In genomic region chr2:158997037-158997785, GRCh38 we compare ENCODE assay signal across 19 cellular contexts. TPM values are rescaled to one million over a fixed set of nuclear protein-coding genes. Genes with fewer than 3 reads are reported as not detected.
DNase-seq lines count a peak whose midpoint lies in the region; ATAC-seq and TF ChIP-seq lines count a peak whose summit lies in the region.
"Had no signal": no experiment of that assay in that cellular context is flagged by ENCODE, and none has a peak within 500 bp of the region (broad histone marks: within the 10 kb centered on the region; RNA-seq: fewer than 3 reads in every experiment).

No MANE protein-coding gene starts in this region.

- no peak overlapping the region for H3K4ac ChIP-seq in IMR-90 (ENCODE audit: low read depth, low read length)

- intact Hi-C loops in IMR-90 (cut with micrococcal nuclease) = no loop called here
- intact Hi-C loops in esophagus muscularis mucosa (cut with DNase I) = no loop called here
- intact Hi-C loops in upper lobe of right lung (cut with DNase I) = no loop called here

- H3K36me3 ChIP-seq in IMR-90 (ENCODE audit: control insufficient read depth, insufficient read depth, low read length) (no peaks in the 10 kb centered on the region; the same call in 1 of the 2 replicates), esophagus muscularis mucosa (no peaks in the 10 kb centered on the region), upper lobe of right lung (peaks cover 14% of the 10 kb centered on the region)
- H3K36me3 ChIP-seq: SJCRH30, WERI-Rb-1 had no signal

- H3K27ac Mint-ChIP-seq in nephron progenitor cell = peak overlapping the region; percentile 83

- no peak overlapping the region for H2BK5ac ChIP-seq in IMR-90 (ENCODE audit: low read depth, low read length, poor library complexity, severe bottlenecking)

- no peak overlapping the region for H4K5ac ChIP-seq in IMR-90 (ENCODE audit: low read depth, low read length)

- H3K4me3 Mint-ChIP-seq in nephron progenitor cell = peak overlapping the region; percentile 47

- peaks cover 35% of the 10 kb centered on the region for H3K9me1 ChIP-seq in IMR-90 (ENCODE audit: insufficient read depth, low read length)

- no peak overlapping the region for H2BK15ac ChIP-seq in IMR-90 (ENCODE audit: low read depth, low read length)

- H4K20me1 ChIP-seq in IMR-90 (ENCODE audit: insufficient read depth, low read length) = peaks cover 27% of the 10 kb centered on the region

- no peak overlapping the region for H3K23ac ChIP-seq in IMR-90 (ENCODE audit: low read depth, low read length)

- POLR2A ChIA-PET in IMR-90 (lab: Charles Lee; ENCODE audit: unreplicated experiment) = no interaction called here

- 57% methylated on average over 1 of the region's 4 CpGs; no CpG with 5 or more reads in 1 of the 2 experiments for WGBS in IMR-90 (ENCODE audit: extremely low coverage in 2 of 2, insufficient read length in 1 of 2), 2 experiments
- 65% methylated on average over 4 of the region's 4 CpGs for WGBS in esophagus muscularis mucosa

- no peak overlapping the region for H3K56ac ChIP-seq in IMR-90 (ENCODE audit: extremely low read depth, insufficient read depth, low read length)

- no peak for TF ChIP-seq RAD21 in IMR-90 (IDR thresholded peaks at IDR 0.05; ENCODE audit: low read length)

- no peak overlapping the region for H3K4me2 ChIP-seq in IMR-90 (ENCODE audit: low read depth, low read length)

- no peak overlapping the region for H3K9ac ChIP-seq in IMR-90 (ENCODE audit: low read depth, low read length)

- no peak overlapping the region for H2AK5ac ChIP-seq in IMR-90 (ENCODE audit: low read depth, low read length)

- no peaks in the 10 kb centered on the region for H3K9me3 ChIP-seq in IMR-90 (ENCODE audit: control insufficient read depth, insufficient read depth, low read length)
- no peaks in the 10 kb centered on the region for H3K9me3 ChIP-seq in esophagus muscularis mucosa
- H3K9me3 ChIP-seq in upper lobe of right lung = no peaks in the 10 kb centered on the region
- H3K9me3 ChIP-seq: SJCRH30 had no signal

- no peak overlapping the region for H4K91ac ChIP-seq in IMR-90 (ENCODE audit: insufficient read depth, low read depth, low read length)

- no peak overlapping the region for H3K18ac ChIP-seq in IMR-90 (ENCODE audit: low read depth, low read length)

- TF ChIP-seq POLR2A in IMR-90 (IDR thresholded peaks at IDR 0.05; ENCODE audit: low read depth, low read length) (no peak), esophagus muscularis mucosa (IDR thresholded peaks at IDR 0.05; ENCODE audit: low read depth) (no peak)

- CTCF ChIA-PET in IMR-90 (lab: Yijun Ruan, JAX) = interaction anchor here (1.0 to 1.2 kb wide), 2 partner anchors 29 to 122 kb away, joined by 3 to 4 read pairs; partner anchors contain the start of gene TANC1

- H3K36me3 Mint-ChIP-seq in nephron progenitor cell (ENCODE audit: low read depth) = peaks cover 14% of the 10 kb centered on the region

- H4K8ac ChIP-seq in IMR-90 (ENCODE audit: low read depth in 2 of 2, low read length in 2 of 2) = no peak overlapping the region

- H3K27me3 Mint-ChIP-seq in nephron progenitor cell (ENCODE audit: low read depth, poor library complexity) = no peaks in the 10 kb centered on the region

- H3K14ac ChIP-seq in IMR-90 (replicated peaks; ENCODE audit: low read depth, low read length) = 0 out of 2 replicates have a peak overlapping the region, but pooled peaks have one; percentile 3

- dilution Hi-C loops in IMR-90 (cut with HindIII; ENCODE audit: low sequenced_read_pairs, unreplicated experiment) = no loop called here

- no peak for TF ChIP-seq EP300 in esophagus muscularis mucosa (IDR thresholded peaks at IDR 0.05)

- H3K27me3 ChIP-seq in IMR-90 (ENCODE audit: control insufficient read depth, insufficient read depth, low read length) (no peaks in the 10 kb centered on the region), esophagus muscularis mucosa (no peaks in the 10 kb centered on the region), upper lobe of right lung (no peaks in the 10 kb centered on the region)
- H3K27me3 ChIP-seq: SJCRH30 had no signal

- ATAC-seq in IMR-90 (ENCODE audit: low read depth) = no peak
- ATAC-seq in upper lobe of right lung = no peak
- ATAC-seq: right cardiac atrium had no signal

- no peak overlapping the region for H2BK120ac ChIP-seq in IMR-90 (ENCODE audit: low read depth, low read length)

- in situ Hi-C loops in IMR-90 (cut with MboI; ENCODE audit: low sequenced_read_pairs) = no loop called here

- no peak overlapping the region for H2BK20ac ChIP-seq in IMR-90 (ENCODE audit: low read depth, low read length)

- H3K4me1 ChIP-seq in IMR-90 (ENCODE audit: control insufficient read depth, insufficient read depth, low read length) = peaks cover 20% of the 10 kb centered on the region
- peaks cover 45 to 65% (median 59%) of the 10 kb centered on the region in 4 donors for H3K4me1 ChIP-seq in esophagus muscularis mucosa
- peaks cover 39% of the 10 kb centered on the region for H3K4me1 ChIP-seq in upper lobe of right lung

- H3K9me3 Mint-ChIP-seq in nephron progenitor cell = no peaks in the 10 kb centered on the region

- H3K4me1 Mint-ChIP-seq in nephron progenitor cell = peaks cover 12% of the 10 kb centered on the region

- H2AK9ac ChIP-seq in IMR-90 (replicated peaks; ENCODE audit: low read depth, low read length, poor library complexity) = no peak overlapping the region

- H2AFZ ChIP-seq in IMR-90 (replicated peaks; ENCODE audit: low read length, poor library complexity) = no peak overlapping the region

- peaks cover 39 to 82% of the 10 kb centered on the region in 2 experiments for H3K79me1 ChIP-seq in IMR-90 (ENCODE audit: low read depth in 1 of 2, low read length in 2 of 2)

- no TSS peak for BruUV-seq in IMR-90 (replicated peaks; lab: Mats Ljungman, UMichigan)

- no peak overlapping the region for H3K4me3 ChIP-seq in IMR-90 (ENCODE audit: insufficient read depth, low read depth, low read length)
- no peak overlapping the region for H3K4me3 ChIP-seq in choroid plexus epithelial cell (ENCODE audit: low read depth, low read length)
- H3K4me3 ChIP-seq in esophagus muscularis mucosa = no peak overlapping the region
- H3K4me3 ChIP-seq in upper lobe of right lung = no peak overlapping the region
- H3K4me3 ChIP-seq: SJCRH30 had no signal

- no peak for TF ChIP-seq CTCF in IMR-90 (conservative IDR thresholded peaks at IDR 0.05; ENCODE audit: low read depth, low read length)
- TF ChIP-seq CTCF in choroid plexus epithelial cell (conservative IDR thresholded peaks at IDR 0.05; ENCODE audit: low read depth, low read length) = no peak
- TF ChIP-seq CTCF in nephron progenitor cell (IDR thresholded peaks at IDR 0.05) = no peak
- no peak for TF ChIP-seq CTCF in esophagus muscularis mucosa (IDR thresholded peaks at IDR 0.05)
- TF ChIP-seq CTCF in upper lobe of right lung (IDR thresholded peaks at IDR 0.05) = no peak

- no peak for DNase-seq in IMR-90
- peak; percentile 61 for DNase-seq in NOMO-1 treated with DMSO at 0.1 percent for 48 hours (lab: John Stamatoyannopoulos, UW; ENCODE audit: unreplicated experiment)
- DNase-seq in choroid plexus epithelial cell (ENCODE audit: low read depth) = peak; percentile 37
- no peak for DNase-seq in nephron progenitor cell
- DNase-seq in NCI-H187 (lab: John Stamatoyannopoulos, UW) = no peak
- no peak for DNase-seq in esophagus muscularis mucosa (ENCODE audit: extremely low spot score)
- DNase-seq in upper lobe of right lung = no peak
- DNase-seq: activated CD8-positive, alpha-beta memory T cell treated with anti-CD3 and anti-CD28 coated beads, Interleukin-2, amount 50 U/mL, for 48 hours; activated gamma-delta T cell; COR-L47; effector CD4-positive, alpha-beta T cell; head of caudate nucleus; NCI-H1694; NCI-H446 treated with DMSO at 0.1 percent for 48 hours; right cardiac atrium; SJCRH30; stimulated activated CD4-positive, alpha-beta T cell treated with anti-CD3 and anti-CD28 coated beads, Interleukin-15, amount 100 ng/mL, for 24 hours; T-helper 2 cell; WERI-Rb-1 had no signal

- H3K27ac ChIP-seq in IMR-90 (ENCODE audit: insufficient read depth, low read length) = no peak overlapping the region
- no peak overlapping the region for H3K27ac ChIP-seq in esophagus muscularis mucosa (replicated peaks in 1 of 4)
- no peak overlapping the region for H3K27ac ChIP-seq in upper lobe of right lung
- H3K27ac ChIP-seq: SJCRH30, WERI-Rb-1 had no signal

TF ChIP-seq in IMR-90, 13 proteins besides CTCF, POLR2A, EP300 and RAD21 (continues in another document):
- TF ChIP-seq MAFK (IDR thresholded peaks at IDR 0.05; ENCODE audit: low read depth, low read length) (no peak), CEBPB (IDR thresholded peaks at IDR 0.05; ENCODE audit: low read depth, low read length) (no peak), ELK1 (IDR thresholded peaks at IDR 0.05; ENCODE audit: borderline replicate concordance, low read depth, low read length) (no peak), SMC3 (IDR thresholded peaks at IDR 0.05; ENCODE audit: low read depth, low read length) (no peak), USF2 (IDR thresholded peaks at IDR 0.05; ENCODE audit: low read depth, low read length) (no peak), CHD1 (IDR thresholded peaks at IDR 0.05; ENCODE audit: low read depth, low read length) (no peak), RFX5 (IDR thresholded peaks at IDR 0.05; ENCODE audit: low read depth, low read length) (no peak), MXI1 (IDR thresholded peaks at IDR 0.05; ENCODE audit: borderline replicate concordance, low read depth, low read length) (no peak), MAZ (IDR thresholded peaks at IDR 0.05; ENCODE audit: borderline replicate concordance, low read depth, low read length) (no peak), BHLHE40 (IDR thresholded peaks at IDR 0.05; ENCODE audit: low read depth, low read length) (no peak)

RNA-seq across cellular contexts. Expression of gene TANC1, which starts 28.8 kb away (rescaled TPM):
- 12.8 and 12.9 TPM in 2 replicates for total RNA-seq in IMR-90 (2012; rRNA removed)
- polyA plus RNA-seq in IMR-90 (2012; rRNA removed) = 10.1 and 10.2 TPM in 2 replicates
- 3.6 and 5.0 TPM in 2 replicates for polyA plus RNA-seq in IMR-90 (2012; cell fraction: cytosol; rRNA removed)
- polyA plus RNA-seq in IMR-90 (2012; cell fraction: nucleus; rRNA removed; ENCODE audit: low replicate concordance) = 27.3 and 53.0 TPM in 2 replicates
- 10 to 100 TPM; 34.3 to 54.0 (median 52.9) TPM for total RNA-seq in esophagus muscularis mucosa
- total RNA-seq in upper lobe of right lung = 60.4 TPM

Comparison
In these comparisons a context has a peak if more than half of its experiments do, and no peak if none do; other contexts are left out.
1. DNase-seq: peak in NOMO-1 treated with DMSO at 0.1 percent for 48 hours (single experiment) and choroid plexus epithelial cell (single experiment); none in IMR-90 (single experiment), nephron progenitor cell (single experiment), NCI-H187 (0 of 2), esophagus muscularis mucosa (single experiment) and upper lobe of right lung (single experiment).